In the genomic region with DNA sequence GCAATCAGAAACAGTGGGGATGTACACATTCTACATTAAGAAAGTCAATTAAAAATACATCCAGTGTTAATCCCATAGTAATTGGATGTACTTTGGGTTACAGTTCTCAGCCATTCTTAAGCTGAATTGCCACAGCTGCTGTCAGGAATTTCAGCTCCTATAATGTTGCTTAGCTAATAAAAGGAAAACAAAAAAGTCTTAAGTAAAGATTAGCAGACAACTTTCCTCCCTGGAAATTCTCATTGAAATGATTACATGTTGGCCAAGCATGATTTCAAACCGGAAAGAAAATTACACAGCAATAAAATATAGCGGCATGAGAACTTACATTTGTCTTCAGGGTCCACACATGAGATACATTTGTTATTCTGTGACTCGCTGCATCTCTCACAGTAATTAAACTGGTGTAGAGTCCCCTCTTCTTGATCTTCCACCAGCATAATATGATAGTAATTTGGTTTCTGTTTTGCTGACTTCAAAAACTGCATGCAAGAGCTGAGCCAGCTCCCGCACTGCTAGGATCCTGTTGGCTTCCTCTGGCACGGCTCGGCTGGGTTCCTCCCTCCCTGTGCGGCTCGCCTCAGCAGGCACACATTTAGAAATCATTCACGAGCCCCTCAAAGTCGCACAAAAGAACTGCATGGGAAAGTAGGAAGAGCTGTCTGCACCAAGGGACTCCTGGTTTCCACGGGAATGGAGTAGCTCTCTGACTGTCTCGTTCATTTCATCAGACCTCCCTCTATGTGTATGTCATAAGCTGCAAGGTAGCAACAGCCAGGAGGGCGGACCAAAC, we compare ENCODE assay signal across 9 cellular contexts. TPM values are rescaled to one million over a fixed set of nuclear protein-coding genes. Genes with fewer than 3 reads are reported as not detected.
A peak's percentile ranks its signal among the peaks of the same experiment; 100 is the strongest.
DNase-seq lines count a peak whose midpoint lies in the region; ATAC-seq, FAIRE-seq and TF ChIP-seq lines count a peak whose summit lies in the region.
"Had no signal": no experiment of that assay in that cellular context is flagged by ENCODE, and none has a peak within 500 bp of the region (broad histone marks: within the 10 kb centered on the region; RNA-seq: fewer than 3 reads in every experiment).

HTR2A (minus strand) TSS at position 708 of the 793 bp plus-strand sequence. CDS start 1,147 bp downstream, outside the sequence.

- no peak within 1 kb of the TSS for H3K27ac ChIP-seq in keratinocyte (ENCODE audit: control insufficient read depth, insufficient read depth, low read length)
- H3K27ac ChIP-seq: VCaP had no signal

- no peaks in the 10 kb centered on the region for H3K9me3 ChIP-seq in keratinocyte (ENCODE audit: control insufficient read depth, low read depth, low read length)

- H3K27ac Mint-ChIP-seq in activated T-cell treated with anti-CD3 and anti-CD28 coated beads, Interleukin-2, amount 50 U/mL, for 72 hours, result no peak within 1 kb of the TSS
- no peak within 1 kb of the TSS for H3K27ac Mint-ChIP-seq in stimulated activated memory B cell treated with anti-CD40 and anti-IgM and Interleukin-4, amounts not matched to agents 10 μg/mL and 1 μg/mL and 100 μg/mL, for 72 hours

- no peaks in the 10 kb centered on the region for H3K79me2 ChIP-seq in keratinocyte (ENCODE audit: control insufficient read depth, insufficient read depth, low read length)

- no peaks in the 10 kb centered on the region for H3K9me1 ChIP-seq in keratinocyte (ENCODE audit: control insufficient read depth, extremely low read depth, insufficient read depth, low read length)

- H3K27me3 Mint-ChIP-seq in activated T-cell treated with anti-CD3 and anti-CD28 coated beads, Interleukin-2, amount 50 U/mL, for 72 hours (ENCODE audit: low read depth), result peaks cover 55% of the 10 kb centered on the region
- H3K27me3 Mint-ChIP-seq in stimulated activated memory B cell treated with anti-CD40 and anti-IgM and Interleukin-4, amounts not matched to agents 10 μg/mL and 1 μg/mL and 100 μg/mL, for 72 hours, result peaks cover 31% of the 10 kb centered on the region

- no peaks in the 10 kb centered on the region for H4K20me1 ChIP-seq in keratinocyte (ENCODE audit: control insufficient read depth, extremely low read depth, insufficient read depth, low read length)

- peak within 1 kb of the TSS; percentile 56 for H2AFZ ChIP-seq in keratinocyte (ENCODE audit: control insufficient read depth, low read length)

- no peaks in the 10 kb centered on the region for H3K9me3 Mint-ChIP-seq in activated T-cell treated with anti-CD3 and anti-CD28 coated beads, Interleukin-2, amount 50 U/mL, for 72 hours
- H3K9me3 Mint-ChIP-seq in stimulated activated memory B cell treated with anti-CD40 and anti-IgM and Interleukin-4, amounts not matched to agents 10 μg/mL and 1 μg/mL and 100 μg/mL, for 72 hours, result no peaks in the 10 kb centered on the region

- peaks cover 3% of the 10 kb centered on the region for H3K4me1 ChIP-seq in keratinocyte (ENCODE audit: control insufficient read depth, extremely low read depth, insufficient read depth, low read length)

- ATAC-seq in activated T-cell treated with anti-CD3 and anti-CD28 coated beads, Interleukin-2, amount 50 U/mL, for 72 hours (replicated peaks in 1 of 2), result no peak
- no peak for ATAC-seq in stimulated activated memory B cell treated with anti-CD40 and anti-IgM and Interleukin-4, amounts not matched to agents 10 μg/mL and 1 μg/mL and 100 μg/mL, for 72 hours

- no peak for DNase-seq in activated T-cell treated with anti-CD3 and anti-CD28 coated beads, Interleukin-2, amount 50 U/mL, for 72 hours
- no peak for DNase-seq in activated T-cell treated with anti-CD3 and anti-CD28 coated beads, Interleukin-2, amount 50 U/mL, for 1 hour
- DNase-seq in amygdala (lab: John Stamatoyannopoulos, UW) (peak in 31 of 56 donors; percentile 7 to 62 (median 27)), keratinocyte (ENCODE audit: low read depth, low spot score) (no peak), DMS114 treated with DMSO at 0.1 percent for 48 hours (lab: John Stamatoyannopoulos, UW; ENCODE audit: unreplicated experiment) (no peak), GOT3 (lab: John Stamatoyannopoulos, UW) (no peak), DMS 273 (lab: John Stamatoyannopoulos, UW; ENCODE audit: unreplicated experiment) (no peak)

- H3K4me1 Mint-ChIP-seq in activated T-cell treated with anti-CD3 and anti-CD28 coated beads, Interleukin-2, amount 50 U/mL, for 72 hours (ENCODE audit: low read depth), result peaks cover 14% of the 10 kb centered on the region
- peaks cover 20% of the 10 kb centered on the region for H3K4me1 Mint-ChIP-seq in stimulated activated memory B cell treated with anti-CD40 and anti-IgM and Interleukin-4, amounts not matched to agents 10 μg/mL and 1 μg/mL and 100 μg/mL, for 72 hours

- TF ChIP-seq CTCF in keratinocyte (optimal IDR thresholded peaks at IDR 0.05 in 1 of 3, IDR thresholded peaks at IDR 0.05 in 1 of 3, conservative IDR thresholded peaks at IDR 0.05 in 1 of 3; ENCODE audit: extremely low read depth in 1 of 3, insufficient read depth in 2 of 3, low read length in 3 of 3), result no peak

- no peaks in the 10 kb centered on the region for H3K36me3 ChIP-seq in keratinocyte (ENCODE audit: control insufficient read depth in 2 of 2, extremely low read depth in 1 of 2, insufficient read depth in 2 of 2, low read length in 2 of 2)

- H3K27me3 ChIP-seq in keratinocyte (ENCODE audit: control insufficient read depth, extremely low read depth, insufficient read depth, low read length), result peaks cover 49% of the 10 kb centered on the region

- peak within 1 kb of the TSS in 1 of 3 experiments; percentile 29 for H3K4me3 ChIP-seq in keratinocyte (ENCODE audit: control insufficient read depth in 2 of 3, extremely low read depth in 1 of 3, insufficient read depth in 2 of 3, low read depth in 1 of 3, low read length in 3 of 3)

- H3K4me2 ChIP-seq in keratinocyte (ENCODE audit: control insufficient read depth, extremely low read depth, insufficient read depth, low read depth, low read length), result peak within 1 kb of the TSS; percentile 65

- FAIRE-seq in keratinocyte (lab: Jason Lieb, UNC), result no peak

- H3K36me3 Mint-ChIP-seq in activated T-cell treated with anti-CD3 and anti-CD28 coated beads, Interleukin-2, amount 50 U/mL, for 72 hours (ENCODE audit: insufficient read depth in 2 of 2), result no peaks in the 10 kb centered on the region
- no peaks in the 10 kb centered on the region for H3K36me3 Mint-ChIP-seq in stimulated activated memory B cell treated with anti-CD40 and anti-IgM and Interleukin-4, amounts not matched to agents 10 μg/mL and 1 μg/mL and 100 μg/mL, for 72 hours

- dilution Hi-C loops in keratinocyte (cut with MboI; ENCODE audit: extremely low pct_ligation_motif_present, low sequenced_read_pairs), result no loop called here

- peak within 1 kb of the TSS; percentile 25 to 55 for H3K4me3 Mint-ChIP-seq in activated T-cell treated with anti-CD3 and anti-CD28 coated beads, Interleukin-2, amount 50 U/mL, for 72 hours
- H3K4me3 Mint-ChIP-seq in stimulated activated memory B cell treated with anti-CD40 and anti-IgM and Interleukin-4, amounts not matched to agents 10 μg/mL and 1 μg/mL and 100 μg/mL, for 72 hours, result peak within 1 kb of the TSS; percentile 60

- no peak within 1 kb of the TSS for H3K9ac ChIP-seq in keratinocyte (ENCODE audit: control insufficient read depth, extremely low read depth, insufficient read depth, low read length)

RNA-seq across cellular contexts. Expression of gene HTR2A, which starts in this region (rescaled TPM):
- total RNA-seq in activated T-cell treated with anti-CD3 and anti-CD28 coated beads, Interleukin-2, amount 50 U/mL, for 72 hours, result not detected
- polyA plus RNA-seq in keratinocyte, result not detected in 3 replicates
- not detected for polyA plus RNA-seq in keratinocyte (2011; ENCODE audit: low read depth)
- not detected in 2 replicates for polyA plus RNA-seq in keratinocyte (2011; cell fraction: cytosol; rRNA removed)
- polyA plus RNA-seq in keratinocyte (2011; cell fraction: nucleus; rRNA removed), result not detected in 2 replicates
- polyA plus RNA-seq in keratinocyte (2012; ENCODE audit: low replicate concordance), result not detected in 2 replicates
- polyA minus RNA-seq in keratinocyte, result not detected in 3 replicates
- not detected for polyA minus RNA-seq in keratinocyte (2011; cell fraction: cytosol; rRNA and poly(A)+ RNA removed)
- not detected in 2 replicates for polyA minus RNA-seq in keratinocyte (2011; cell fraction: nucleus; rRNA and poly(A)+ RNA removed)

Comparison
In these comparisons a context has a peak if more than half of its experiments do, and no peak if none do; other contexts are left out.
1. DNase-seq: peak in amygdala (31 of 56); none in activated T-cell treated with anti-CD3 and anti-CD28 coated beads, Interleukin-2, amount 50 U/mL, for 72 hours (0 of 2), activated T-cell treated with anti-CD3 and anti-CD28 coated beads, Interleukin-2, amount 50 U/mL, for 1 hour (single experiment), keratinocyte (single experiment), DMS114 treated with DMSO at 0.1 percent for 48 hours (single experiment), GOT3 (single experiment) and DMS 273 (single experiment).